1 cellular context compared by ENCODE assay signal in genomic region chr16:87966685-87967185, GRCh38.
TF ChIP-seq lines count a peak whose summit lies in the region.

No MANE protein-coding gene starts in this region.

TF ChIP-seq in HCT116, 20 proteins besides CTCF, POLR2A, EP300 and RAD21 (continued from another document):
- TF ChIP-seq, protein P1, sequence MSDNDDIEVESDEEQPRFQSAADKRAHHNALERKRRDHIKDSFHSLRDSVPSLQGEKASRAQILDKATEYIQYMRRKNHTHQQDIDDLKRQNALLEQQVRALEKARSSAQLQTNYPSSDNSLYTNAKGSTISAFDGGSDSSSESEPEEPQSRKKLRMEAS (IDR thresholded peaks at IDR 0.05) = no peak
- TF ChIP-seq JUND (IDR thresholded peaks at IDR 0.05) = no peak
